22 cellular contexts compared by ENCODE assay signal in the genomic region with DNA sequence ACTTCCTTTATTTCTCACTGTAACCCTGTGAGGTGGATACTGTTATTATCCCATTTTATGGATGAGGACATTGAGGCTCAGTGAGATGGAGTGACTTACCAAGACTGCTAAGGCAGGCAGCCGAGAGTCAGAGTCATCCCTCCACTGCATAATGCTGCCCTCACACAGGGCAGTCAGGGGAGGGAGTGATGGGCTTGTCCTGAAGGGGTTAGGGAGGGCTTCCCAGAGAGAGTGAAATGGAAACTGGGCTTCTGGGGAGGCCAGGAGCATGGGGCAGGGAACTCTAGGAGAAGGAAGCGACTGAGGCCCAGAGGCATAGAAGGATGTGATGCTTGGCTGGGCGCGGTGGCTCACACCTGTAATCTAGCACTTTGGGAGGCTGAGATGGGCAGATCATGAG. TPM values are rescaled to one million over a fixed set of nuclear protein-coding genes. Genes with fewer than 3 reads are reported as not detected.
A peak's percentile ranks its signal among the peaks of the same experiment; 100 is the strongest.
DNase-seq lines count a peak whose midpoint lies in the region; ATAC-seq and TF ChIP-seq lines count a peak whose summit lies in the region.
"Had no signal": no experiment of that assay in that cellular context is flagged by ENCODE, and none has a peak within 500 bp of the region (broad histone marks: within the 10 kb centered on the region; RNA-seq: fewer than 3 reads in every experiment).

No MANE protein-coding gene starts in this region.

- H3K4me1 Mint-ChIP-seq in central memory CD8-positive, alpha-beta T cell = peaks cover 12% of the 10 kb centered on the region
- H3K4me1 Mint-ChIP-seq: H9 had no signal

- no peaks in the 10 kb centered on the region for H3K27me3 ChIP-seq in breast epithelium
- H3K27me3 ChIP-seq: BE2C, SJSA1 had no signal

- no peaks in the 10 kb centered on the region for H3K9me3 ChIP-seq in breast epithelium
- H3K9me3 ChIP-seq: BE2C, SJSA1 had no signal

- peak overlapping the region; percentile 14 to 25 for H3K27ac Mint-ChIP-seq in activated naive CD4-positive, alpha-beta T cell treated with anti-CD3 and anti-CD28 coated beads, Interleukin-2, amount 50 U/mL, for 72 hours
- H3K27ac Mint-ChIP-seq in central memory CD8-positive, alpha-beta T cell (ENCODE audit: low read depth) = peak overlapping the region; percentile 44

- no peak overlapping the region for H3K4me3 ChIP-seq in breast epithelium
- H3K4me3 ChIP-seq: GM23248, PC-9, SJSA1 had no signal

- TF ChIP-seq CTCF in breast epithelium (IDR thresholded peaks at IDR 0.05) = no peak

- peaks cover 22% of the 10 kb centered on the region for H3K36me3 ChIP-seq in breast epithelium

- DNase-seq in activated naive CD4-positive, alpha-beta T cell treated with anti-CD3 and anti-CD28 coated beads, Interleukin-2, amount 50 U/mL, for 72 hours (ENCODE audit: low spot score in 2 of 2) = no peak
- no peak for DNase-seq in activated naive CD4-positive, alpha-beta T cell (lab: John Stamatoyannopoulos, UW)
- DNase-seq in central memory CD8-positive, alpha-beta T cell (ENCODE audit: low spot score in 2 of 2) = no peak
- peak; percentile 64 for DNase-seq in mesenteric fat pad (ENCODE audit: low spot score)
- DNase-seq in effector CD4-positive, alpha-beta T cell = no peak
- no peak for DNase-seq in breast epithelium (ENCODE audit: low spot score in 2 of 2)
- DNase-seq: BE2C, Calu3, GF-D8, GM23248, H9, IMR-90, NCI-H1048, NCI-H1694, NCI-H446 treated with DMSO at 0.1 percent for 48 hours, NCI-H526 treated with DMSO at 0.1 percent for 48 hours, PC-9, Right ventricle myocardium superior had no signal

- TF ChIP-seq POLR2A in breast epithelium (IDR thresholded peaks at IDR 0.05) = no peak

- H3K27me3 Mint-ChIP-seq in central memory CD8-positive, alpha-beta T cell = no peaks in the 10 kb centered on the region

- no peak overlapping the region for H3K4me3 Mint-ChIP-seq in central memory CD8-positive, alpha-beta T cell
- H3K4me3 Mint-ChIP-seq: H9 had no signal

- H3K36me3 Mint-ChIP-seq in activated naive CD4-positive, alpha-beta T cell treated with anti-CD3 and anti-CD28 coated beads, Interleukin-2, amount 50 U/mL, for 72 hours = peaks cover 19 to 27% of the 10 kb centered on the region in 2 donors
- peaks cover 57% of the 10 kb centered on the region for H3K36me3 Mint-ChIP-seq in central memory CD8-positive, alpha-beta T cell (ENCODE audit: insufficient read depth)

- no peak overlapping the region for H3K27ac ChIP-seq in breast epithelium
- H3K27ac ChIP-seq: 22Rv1, GM23248, PC-9, SJSA1 had no signal

- no peak for ATAC-seq in activated naive CD4-positive, alpha-beta T cell treated with anti-CD3 and anti-CD28 coated beads, Interleukin-2, amount 50 U/mL, for 72 hours
- ATAC-seq in central memory CD8-positive, alpha-beta T cell (replicated peaks; ENCODE audit: extremely low read depth, poor library complexity, severe bottlenecking) = no peak
- ATAC-seq in GM18502 (IDR thresholded peaks at IDR 0.05; ENCODE audit: poor library complexity, unreplicated experiment) (no peak), HG03196 (IDR thresholded peaks at IDR 0.05; ENCODE audit: unreplicated experiment) (no peak)

- intact Hi-C loops in breast epithelium (cut with DNase I; ENCODE audit: low total_unique reads) = no loop called here

- H3K9me3 Mint-ChIP-seq in activated naive CD4-positive, alpha-beta T cell treated with anti-CD3 and anti-CD28 coated beads, Interleukin-2, amount 50 U/mL, for 72 hours = no peaks in the 10 kb centered on the region
- H3K9me3 Mint-ChIP-seq in central memory CD8-positive, alpha-beta T cell = no peaks in the 10 kb centered on the region
- H3K9me3 Mint-ChIP-seq: H9 had no signal

- H3K4me1 ChIP-seq in breast epithelium = no peaks in the 10 kb centered on the region
- H3K4me1 ChIP-seq: BE2C, SJSA1 had no signal

RNA-seq across cellular contexts. Expression of gene TM9SF4, which starts 31.1 kb away (rescaled TPM):
- total RNA-seq in activated naive CD4-positive, alpha-beta T cell treated with anti-CD3 and anti-CD28 coated beads, Interleukin-2, amount 50 U/mL, for 72 hours = 10 to 100 TPM; 41.0 to 45.4 TPM
- 40.6 TPM for total RNA-seq in mesenteric fat pad
- 10 to 100 TPM; 20.2 to 28.5 (median 26.9) TPM for total RNA-seq in breast epithelium
